Comparison of ENCODE assay signal across 8 cellular contexts in genomic region chr11:67054851-67055523, GRCh38. TPM values are rescaled to one million over a fixed set of nuclear protein-coding genes. Genes with fewer than 3 reads are reported as not detected.
DNase-seq lines count a peak whose midpoint lies in the region; ATAC-seq and TF ChIP-seq lines count a peak whose summit lies in the region.

No MANE protein-coding gene starts in this region.

- H3K36me3 ChIP-seq in transverse colon (no peaks in the 10 kb centered on the region), aorta (ENCODE audit: control insufficient read depth in 1 of 2, insufficient read depth in 2 of 2, low read length in 1 of 2) (no peaks in the 10 kb centered on the region), gastroesophageal sphincter (no peaks in the 10 kb centered on the region)

- H3K9me3 Mint-ChIP-seq in activated T-helper 17 cell treated with anti-CD3 and anti-CD28 coated beads, Interleukin-2, amount 50 U/mL, for 72 hours: no peaks in the 10 kb centered on the region

- no peak overlapping the region for H3K4me3 ChIP-seq in transverse colon
- H3K4me3 ChIP-seq in aorta (ENCODE audit: low read length in 2 of 2): no peak overlapping the region
- no peak overlapping the region for H3K4me3 ChIP-seq in gastroesophageal sphincter

- TF ChIP-seq EP300 in transverse colon (IDR thresholded peaks at IDR 0.05; ENCODE audit: low read depth) (no peak), gastroesophageal sphincter (IDR thresholded peaks at IDR 0.05) (no peak)

- H3K36me3 Mint-ChIP-seq in activated T-helper 17 cell treated with anti-CD3 and anti-CD28 coated beads, Interleukin-2, amount 50 U/mL, for 72 hours (ENCODE audit: low read depth): no peaks in the 10 kb centered on the region

- H3K4me1 ChIP-seq in transverse colon: peaks cover 11 to 28% (median 19%) of the 10 kb centered on the region in 4 donors
- H3K4me1 ChIP-seq in aorta (ENCODE audit: control insufficient read depth in 1 of 2, insufficient read depth in 2 of 2, low read length in 2 of 2): no peaks in the 10 kb centered on the region
- H3K4me1 ChIP-seq in gastroesophageal sphincter: peaks cover 0 to 39% (median 9%) of the 10 kb centered on the region in 3 donors

- TF ChIP-seq CTCF in transverse colon (IDR thresholded peaks at IDR 0.05) (no peak), gastroesophageal sphincter (IDR thresholded peaks at IDR 0.05) (no peak)

- H3K27ac Mint-ChIP-seq in activated T-helper 17 cell treated with anti-CD3 and anti-CD28 coated beads, Interleukin-2, amount 50 U/mL, for 72 hours: no peak overlapping the region

- DNase-seq in DMS79 (lab: John Stamatoyannopoulos, UW): peak; percentile 61
- DNase-seq in NCI-H1417 treated with DMSO at 0.1 percent for 48 hours (lab: John Stamatoyannopoulos, UW): peak; percentile 78
- peak; percentile 89 for DNase-seq in iris pigment epithelial cell (ENCODE audit: low read depth)
- peak; percentile 78 for DNase-seq in transverse colon
- DNase-seq in aorta: no peak

- ATAC-seq in activated T-helper 17 cell treated with anti-CD3 and anti-CD28 coated beads, Interleukin-2, amount 50 U/mL, for 72 hours (replicated peaks): peak; percentile 57
- ATAC-seq in aorta (ENCODE audit: low FRiP score) (no peak), GM19023 (IDR thresholded peaks at IDR 0.05; ENCODE audit: unreplicated experiment) (no peak), gastroesophageal sphincter (no peak)

- H3K9me3 ChIP-seq in transverse colon: no peaks in the 10 kb centered on the region
- H3K9me3 ChIP-seq in aorta (ENCODE audit: control insufficient read depth, low read length): no peaks in the 10 kb centered on the region
- H3K9me3 ChIP-seq in gastroesophageal sphincter: no peaks in the 10 kb centered on the region

- 55% methylated on average over 9 of the region's 10 CpGs; no CpG with 5 or more reads in 1 of the 2 donors for WGBS in transverse colon (ENCODE audit: low coverage in 1 of 2), 2 donors
- WGBS in aorta, 2 donors: 62 to 67% methylated on average over 10 of the region's 10 CpGs
- WGBS in gastroesophageal sphincter (ENCODE audit: low coverage in 1 of 2), 2 donors: 39 to 86% methylated on average over 3 to 4 of the region's 10 CpGs

- no peaks in the 10 kb centered on the region for H3K27me3 ChIP-seq in transverse colon
- no peaks in the 10 kb centered on the region for H3K27me3 ChIP-seq in aorta (ENCODE audit: control insufficient read depth in 1 of 2, insufficient read depth in 2 of 2, low read length in 1 of 2)
- no peaks in the 10 kb centered on the region for H3K27me3 ChIP-seq in gastroesophageal sphincter

- H3K27me3 Mint-ChIP-seq in activated T-helper 17 cell treated with anti-CD3 and anti-CD28 coated beads, Interleukin-2, amount 50 U/mL, for 72 hours: peaks cover 8% of the 10 kb centered on the region

- in situ Hi-C loops in transverse colon (cut with MboI; ENCODE audit: low pct_ligation_motif_present in 1 of 4, low pct_unique_long_range_greater_than_20kb in 1 of 4, low sequenced_read_pairs in 3 of 4): no loop called here

- H3K27ac ChIP-seq in transverse colon: peak overlapping the region in 2 of 4 donors; percentile 5 to 31
- H3K27ac ChIP-seq in aorta (ENCODE audit: low read depth in 1 of 2, low read length in 2 of 2): peak overlapping the region in 1 of 2 donors; percentile 28
- no peak overlapping the region for H3K27ac ChIP-seq in gastroesophageal sphincter

- H3K4me1 Mint-ChIP-seq in activated T-helper 17 cell treated with anti-CD3 and anti-CD28 coated beads, Interleukin-2, amount 50 U/mL, for 72 hours: peaks cover 6% of the 10 kb centered on the region

- TF ChIP-seq POLR2A in transverse colon (IDR thresholded peaks at IDR 0.05): peak; percentile 17
- TF ChIP-seq POLR2A in gastroesophageal sphincter (IDR thresholded peaks at IDR 0.05): no peak

- intact Hi-C loops in transverse colon (cut with DNase I; ENCODE audit: low total_unique reads) (no loop called here), aorta (cut with DNase I) (no loop called here)

- peak overlapping the region; percentile 60 for H3K4me3 Mint-ChIP-seq in activated T-helper 17 cell treated with anti-CD3 and anti-CD28 coated beads, Interleukin-2, amount 50 U/mL, for 72 hours

RNA-seq across cellular contexts. Expression of gene RHOD, which starts 1.7 kb away (rescaled TPM):
- total RNA-seq in activated T-helper 17 cell treated with anti-CD3 and anti-CD28 coated beads, Interleukin-2, amount 50 U/mL, for 72 hours: 1 to 10 TPM in 1 of 2 donors, under 1 TPM in 1; 0.22 to 1.2 TPM
- total RNA-seq in transverse colon (10 to 100 TPM in 1 of 4 donors, 1 to 10 TPM in 3; 1.2 to 54.6 (median 5.8) TPM), aorta (10 to 100 TPM; 19.4 to 20.1 TPM), gastroesophageal sphincter (10 to 100 TPM; 12.4 to 29.7 (median 23.6) TPM)
- polyA plus RNA-seq in aorta: 10 to 100 TPM; 28.4 to 33.6 TPM

RNA-seq across cellular contexts. Expression of gene SYT12, which starts 32.1 kb away (rescaled TPM):
- total RNA-seq in activated T-helper 17 cell treated with anti-CD3 and anti-CD28 coated beads, Interleukin-2, amount 50 U/mL, for 72 hours: under 1 TPM in 1 of 2 donors, not detected in 1; 0.08 TPM
- total RNA-seq in transverse colon (not detected), aorta (1 to 10 TPM; 4.7 to 5.5 TPM), gastroesophageal sphincter (under 1 TPM in 1 of 4 donors, not detected in 3; 0.04 TPM)
- 1 to 10 TPM; 1.4 to 3.8 TPM for polyA plus RNA-seq in aorta

Comparison
In these comparisons a context has a peak if more than half of its experiments do, and no peak if none do; other contexts are left out.
1. DNase-seq: peak in DMS79 (single experiment), NCI-H1417 treated with DMSO at 0.1 percent for 48 hours (single experiment), iris pigment epithelial cell (single experiment) and transverse colon (single experiment); none in aorta (0 of 2).
2. RNA of gene SYT12, which starts 32.1 kb away (total RNA-seq): 4.7 to 5.5 TPM in aorta; 0.08 TPM in activated T-helper 17 cell treated with anti-CD3 and anti-CD28 coated beads, Interleukin-2, amount 50 U/mL, for 72 hours, not detected in transverse colon and 0.04 TPM in gastroesophageal sphincter; every median in the first group is over 4 times any median in the second.